Comparison of ENCODE assay signal across 8 cellular contexts in genomic region chr2:200901459-200902072, GRCh38. TPM values are rescaled to one million over a fixed set of nuclear protein-coding genes. Genes with fewer than 3 reads are reported as not detected.
A peak's percentile ranks its signal among the peaks of the same experiment; 100 is the strongest.
DNase-seq lines count a peak whose midpoint lies in the region; ATAC-seq, FAIRE-seq and TF ChIP-seq lines count a peak whose summit lies in the region.

No MANE protein-coding gene starts in this region.

- WGBS in A549 (ENCODE audit: missing lambda C conversion rate): 4% methylated on average over 4 of the region's 4 CpGs

- H3K4me1 ChIP-seq in A549 (peaks cover 12% of the 10 kb centered on the region; the same call in 1 of the 3 replicates), astrocyte (ENCODE audit: insufficient read depth, low read length) (no peaks in the 10 kb centered on the region)

- no peak overlapping the region for H3K9ac ChIP-seq in astrocyte (ENCODE audit: low read length)

- no peak for TF ChIP-seq POLR2A in A549 (IDR thresholded peaks at IDR 0.05; ENCODE audit: low read length)

- peak; percentile 87 for TF ChIP-seq CTCF in A549 (IDR thresholded peaks at IDR 0.05)
- TF ChIP-seq CTCF in astrocyte (IDR thresholded peaks at IDR 0.05; ENCODE audit: insufficient read depth, low read depth, low read length): peak; percentile 93

- H4K20me1 ChIP-seq in astrocyte (ENCODE audit: insufficient read depth, low read length): no peaks in the 10 kb centered on the region

- H3K4me3 Mint-ChIP-seq in T-helper 2 cell treated with Interferon-gamma antibody and Interleukin-4, amounts not matched to agents 5 μg/mL and 100 μg/mL, for 36 hours: no peak overlapping the region
- H3K4me3 Mint-ChIP-seq in astrocyte (ENCODE audit: unreplicated experiment): no peak overlapping the region

- TF ChIP-seq RAD21 in A549 (conservative IDR thresholded peaks at IDR 0.05 in 1 of 2, IDR thresholded peaks at IDR 0.05 in 1 of 2): peak; percentile 85 to 88

- no peaks in the 10 kb centered on the region for H3K79me2 ChIP-seq in astrocyte (ENCODE audit: insufficient read depth, low read length)

- H2AFZ ChIP-seq in astrocyte (ENCODE audit: low read depth, low read length): no peak overlapping the region

- ATAC-seq in A549 (peak; percentile 95 to 98), GM18517 (IDR thresholded peaks at IDR 0.05; ENCODE audit: unreplicated experiment) (peak; percentile 95), HG03025 (IDR thresholded peaks at IDR 0.05; ENCODE audit: low FRiP score, unreplicated experiment) (peak; percentile 93)

- peak overlapping the region; percentile 75 for H3K27ac Mint-ChIP-seq in T-helper 2 cell treated with Interferon-gamma antibody and Interleukin-4, amounts not matched to agents 5 μg/mL and 100 μg/mL, for 36 hours
- no peak overlapping the region for H3K27ac Mint-ChIP-seq in astrocyte (ENCODE audit: unreplicated experiment)

- no peaks in the 10 kb centered on the region for H3K27me3 Mint-ChIP-seq in T-helper 2 cell treated with Interferon-gamma antibody and Interleukin-4, amounts not matched to agents 5 μg/mL and 100 μg/mL, for 36 hours (ENCODE audit: low read depth)
- H3K27me3 Mint-ChIP-seq in astrocyte (ENCODE audit: low read depth, unreplicated experiment): no peaks in the 10 kb centered on the region

- TF ChIP-seq EP300 in A549 (IDR thresholded peaks at IDR 0.05): no peak

- H3K9me3 ChIP-seq in A549 (no peaks in the 10 kb centered on the region), astrocyte (ENCODE audit: insufficient read depth, low read depth, low read length) (no peaks in the 10 kb centered on the region)

- no peaks in the 10 kb centered on the region for H3K27me3 ChIP-seq in astrocyte (ENCODE audit: insufficient read depth, low read length)

- peaks cover 34% of the 10 kb centered on the region for H3K36me3 Mint-ChIP-seq in T-helper 2 cell treated with Interferon-gamma antibody and Interleukin-4, amounts not matched to agents 5 μg/mL and 100 μg/mL, for 36 hours (ENCODE audit: low read depth)
- H3K36me3 Mint-ChIP-seq in astrocyte (ENCODE audit: low read depth, unreplicated experiment): no peaks in the 10 kb centered on the region

- H3K36me3 ChIP-seq in astrocyte (ENCODE audit: insufficient read depth, low read length): peaks cover 36% of the 10 kb centered on the region

- no peak overlapping the region for H3K4me3 ChIP-seq in A549
- H3K4me3 ChIP-seq in astrocyte (ENCODE audit: insufficient read depth, low read depth, low read length): no peak overlapping the region

- CTCF ChIA-PET in A549 (lab: Yijun Ruan, JAX): interaction anchor here (0.6 to 8.2 kb wide), 41 partner anchors 9 to 332 kb away, joined by 3 to 150 read pairs (median 4); partner anchors contain the start of genes CASP10 and ORC2

- FAIRE-seq in A549 (lab: Jason Lieb, UNC) (peak; percentile 49), astrocyte (lab: Jason Lieb, UNC) (no peak)

- no peaks in the 10 kb centered on the region for H3K9me3 Mint-ChIP-seq in T-helper 2 cell treated with Interferon-gamma antibody and Interleukin-4, amounts not matched to agents 5 μg/mL and 100 μg/mL, for 36 hours
- H3K9me3 Mint-ChIP-seq in astrocyte (ENCODE audit: unreplicated experiment): no peaks in the 10 kb centered on the region

- H3K4me2 ChIP-seq in A549 (no peak overlapping the region), astrocyte (ENCODE audit: low read length) (no peak overlapping the region)

- POLR2A ChIA-PET in A549 (lab: Yijun Ruan, JAX): interaction anchor here (0.6 to 1.2 kb wide), 4 partner anchors 12 to 332 kb away, joined by 3 to 9 read pairs (median 4); partner anchors contain the start of genes CLK1, NIF3L1 and PPIL3

- H3K27ac ChIP-seq in A549 (no peak overlapping the region), astrocyte (ENCODE audit: low read depth, low read length) (no peak overlapping the region)

- DNase-seq in A549 (ENCODE audit: low read depth in 1 of 2, low spot score in 1 of 2) (peak; percentile 90 to 94), NCI-H2029 (lab: John Stamatoyannopoulos, UW) (peak; percentile 29), astrocyte (ENCODE audit: low read depth) (peak; percentile 72), hypothalamus (lab: John Stamatoyannopoulos, UW) (peak in 27 of 51 donors; percentile 2 to 52 (median 11))
- peak; percentile 75 for DNase-seq in T-helper 2 cell treated with Interferon-gamma antibody and Interleukin-4, amounts not matched to agents 5 μg/mL and 100 μg/mL, for 36 hours (ENCODE audit: low spot score)
- peak; percentile 48 to 49 for DNase-seq in stimulated activated CD4-positive, alpha-beta T cell treated with anti-CD3 and anti-CD28 coated beads, Interleukin-12 subunit alpha, Interleukin-12 subunit beta, amount 100 ng/mL, for 24 hours (ENCODE audit: low read depth in 2 of 2)

- H3K4me1 Mint-ChIP-seq in T-helper 2 cell treated with Interferon-gamma antibody and Interleukin-4, amounts not matched to agents 5 μg/mL and 100 μg/mL, for 36 hours (ENCODE audit: low read depth): peaks cover 11% of the 10 kb centered on the region
- H3K4me1 Mint-ChIP-seq in astrocyte (ENCODE audit: low read depth, unreplicated experiment): no peaks in the 10 kb centered on the region

TF ChIP-seq in A549, 52 proteins besides CTCF, POLR2A, EP300 and RAD21:
- no peak for TF ChIP-seq RARB (CRISPR knock-in tag; IDR thresholded peaks at IDR 0.05)
- TF ChIP-seq SMC3 (IDR thresholded peaks at IDR 0.05): peak; percentile 83
- no peak for TF ChIP-seq ZNF302 (CRISPR knock-in tag; IDR thresholded peaks at IDR 0.05)
- TF ChIP-seq NFE2L2 (conservative IDR thresholded peaks at IDR 0.05; ENCODE audit: low read length): no peak
TF ChIP-seq in A549: peak in this region for 1.

RNA-seq across cellular contexts. Expression of gene NIF3L1, which starts 12.4 kb away (rescaled TPM):
- 103 and 127 TPM in 2 replicates for polyA plus RNA-seq in A549 (2011; rRNA removed)
- 72.7 and 77.0 TPM in 2 replicates for polyA plus RNA-seq in A549 (2012; cell fraction: cytosol; rRNA removed)
- 53.4 and 93.1 TPM in 2 replicates for polyA plus RNA-seq in A549 (2012; cell fraction: nucleus; rRNA removed)
- 47.0 to 49.5 TPM (median 47.3 TPM) in 3 replicates for polyA plus RNA-seq in A549 (2017; fragmentation: RNase III; extraction: RNeasy Plus Mini Kit Qiagen cat#74134 plus additional on column Dnase treatment)
- 65.9 and 77.4 TPM in 2 replicates for polyA minus RNA-seq in A549 (2011; rRNA and poly(A)+ RNA removed)
- total RNA-seq in astrocyte: 17.4 and 17.8 TPM in 2 replicates

RNA-seq across cellular contexts. Expression of gene PPIL3, which starts 12.7 kb away (rescaled TPM):
- polyA plus RNA-seq in A549 (2011; rRNA removed) (62.6 and 75.6 TPM in 2 replicates), A549 (2017; fragmentation: RNase III; extraction: RNeasy Plus Mini Kit Qiagen cat#74134 plus additional on column Dnase treatment) (27.5 to 30.3 TPM (median 29.0 TPM) in 3 replicates)
- 18.4 and 23.3 TPM in 2 replicates for polyA plus RNA-seq in A549 (2012; cell fraction: cytosol; rRNA removed)
- 8.2 and 13.7 TPM in 2 replicates for polyA plus RNA-seq in A549 (2012; cell fraction: nucleus; rRNA removed)
- polyA minus RNA-seq in A549 (2011; rRNA and poly(A)+ RNA removed): 10.4 and 11.4 TPM in 2 replicates
- 34.6 and 34.8 TPM in 2 replicates for total RNA-seq in astrocyte

RNA-seq across cellular contexts. Expression of gene CLK1, which starts 37.1 kb away (rescaled TPM):
- polyA plus RNA-seq in A549 (2011; rRNA removed) (85.4 and 88.3 TPM in 2 replicates), A549 (2017; fragmentation: RNase III; extraction: RNeasy Plus Mini Kit Qiagen cat#74134 plus additional on column Dnase treatment) (35.5 to 39.8 TPM (median 36.5 TPM) in 3 replicates)
- 14.6 and 15.5 TPM in 2 replicates for polyA plus RNA-seq in A549 (2012; cell fraction: cytosol; rRNA removed)
- polyA plus RNA-seq in A549 (2012; cell fraction: nucleus; rRNA removed): 26.7 and 60.2 TPM in 2 replicates
- 30.6 and 39.8 TPM in 2 replicates for polyA minus RNA-seq in A549 (2011; rRNA and poly(A)+ RNA removed)
- 46.2 and 48.9 TPM in 2 replicates for total RNA-seq in astrocyte

Comparison
In these comparisons a context has a peak if more than half of its experiments do, and no peak if none do; other contexts are left out.
1. DNase-seq: peak in every context shown above with its lines; median percentile 92 in A549; 75 in T-helper 2 cell treated with Interferon-gamma antibody and Interleukin-4, amounts not matched to agents 5 μg/mL and 100 μg/mL, for 36 hours; 72 in astrocyte; 48 in stimulated activated CD4-positive, alpha-beta T cell treated with anti-CD3 and anti-CD28 coated beads, Interleukin-12 subunit alpha, Interleukin-12 subunit beta, amount 100 ng/mL, for 24 hours; 29 in NCI-H2029; 11 in hypothalamus.